In the genomic region with DNA sequence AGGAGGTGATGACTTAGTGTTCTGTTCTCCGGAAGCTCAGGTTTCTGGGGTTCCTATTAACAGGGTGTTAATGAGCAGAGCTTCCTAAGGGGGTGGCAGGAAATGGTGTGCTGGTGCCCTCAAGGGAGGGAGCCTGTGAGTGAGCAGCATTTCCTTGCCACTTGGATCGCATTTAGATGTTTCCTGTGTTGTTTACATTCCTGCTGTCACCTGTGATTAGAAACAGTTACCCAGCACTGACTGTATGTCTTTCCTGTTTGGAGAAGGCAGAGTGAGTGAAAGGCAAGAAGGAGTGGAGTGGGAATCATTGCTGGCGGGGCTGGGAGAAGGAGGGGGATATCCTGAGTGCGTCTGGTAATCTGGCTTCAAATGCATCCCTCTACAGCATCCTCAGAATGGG, we compare ENCODE assay signal across 15 cellular contexts.
DNase-seq lines count a peak whose midpoint lies in the region; ATAC-seq lines count a peak whose summit lies in the region.
"Had no signal": no experiment of that assay in that cellular context is flagged by ENCODE, and none has a peak within 500 bp of the region (broad histone marks: within the 10 kb centered on the region; RNA-seq: fewer than 3 reads in every experiment).

No MANE protein-coding gene starts in this region.

- H3K36me3 Mint-ChIP-seq in activated T-helper 17 cell treated with anti-CD3 and anti-CD28 coated beads, Interleukin-2, amount 50 U/mL, for 72 hours (ENCODE audit: low read depth) = peaks cover 14% of the 10 kb centered on the region
- H3K36me3 Mint-ChIP-seq in naive thymus-derived CD8-positive, alpha-beta T cell = peaks cover 0 to 15% (median 2%) of the 10 kb centered on the region in 3 donors

- H3K27ac Mint-ChIP-seq in activated T-helper 17 cell treated with anti-CD3 and anti-CD28 coated beads, Interleukin-2, amount 50 U/mL, for 72 hours = peak overlapping the region; percentile 67
- peak overlapping the region in 8 of 10 donors; percentile 33 to 88 (median 56) for H3K27ac Mint-ChIP-seq in naive thymus-derived CD8-positive, alpha-beta T cell

- H3K36me3 ChIP-seq in HUES6 (ENCODE audit: control insufficient read depth, insufficient read depth, low read length) = no peaks in the 10 kb centered on the region

- no peak overlapping the region for H3K4me3 ChIP-seq in HUES6 (ENCODE audit: low read depth, low read length)
- H3K4me3 ChIP-seq: esophagus squamous epithelium, psoas muscle had no signal

- no peaks in the 10 kb centered on the region for H3K9me3 ChIP-seq in HUES6 (ENCODE audit: control insufficient read depth, insufficient read depth, low read depth, low read length)
- H3K9me3 ChIP-seq: esophagus squamous epithelium, psoas muscle had no signal

- H3K4me3 Mint-ChIP-seq in activated T-helper 17 cell treated with anti-CD3 and anti-CD28 coated beads, Interleukin-2, amount 50 U/mL, for 72 hours = no peak overlapping the region
- H3K4me3 Mint-ChIP-seq in naive thymus-derived CD8-positive, alpha-beta T cell = peak overlapping the region in 5 of 10 donors; percentile 2 to 51 (median 8)

- no peak for ATAC-seq in activated T-helper 17 cell treated with anti-CD3 and anti-CD28 coated beads, Interleukin-2, amount 50 U/mL, for 72 hours (replicated peaks)
- ATAC-seq in naive thymus-derived CD8-positive, alpha-beta T cell = peak; percentile 37 to 77
- ATAC-seq: left cardiac atrium, psoas muscle had no signal

- H3K4me1 ChIP-seq in HUES6 (ENCODE audit: control insufficient read depth, insufficient read depth, low read length) = peaks cover 53% of the 10 kb centered on the region

- H3K4me1 Mint-ChIP-seq in activated T-helper 17 cell treated with anti-CD3 and anti-CD28 coated beads, Interleukin-2, amount 50 U/mL, for 72 hours = peaks cover 6% of the 10 kb centered on the region
- H3K4me1 Mint-ChIP-seq in naive thymus-derived CD8-positive, alpha-beta T cell = peaks cover 28 to 53% (median 44%) of the 10 kb centered on the region in 4 donors

- POLR2A ChIA-PET in naive thymus-derived CD8-positive, alpha-beta T cell (lab: Charles Lee) = no interaction called here

- no peaks in the 10 kb centered on the region for H3K9me3 Mint-ChIP-seq in activated T-helper 17 cell treated with anti-CD3 and anti-CD28 coated beads, Interleukin-2, amount 50 U/mL, for 72 hours
- H3K9me3 Mint-ChIP-seq in naive thymus-derived CD8-positive, alpha-beta T cell = no peaks in the 10 kb centered on the region

- H3K27ac ChIP-seq in HUES6 (ENCODE audit: low read depth, low read length) = peak overlapping the region; percentile 11; the same call in 1 of the 2 replicates
- H3K27ac ChIP-seq: esophagus squamous epithelium, psoas muscle had no signal

- no peak overlapping the region for H3K9ac ChIP-seq in HUES6 (ENCODE audit: low read length)

- H3K27me3 ChIP-seq in HUES6 (ENCODE audit: control insufficient read depth, insufficient read depth, low read length) = no peaks in the 10 kb centered on the region
- H3K27me3 ChIP-seq: esophagus squamous epithelium had no signal

- no peaks in the 10 kb centered on the region for H3K27me3 Mint-ChIP-seq in activated T-helper 17 cell treated with anti-CD3 and anti-CD28 coated beads, Interleukin-2, amount 50 U/mL, for 72 hours
- no peaks in the 10 kb centered on the region for H3K27me3 Mint-ChIP-seq in naive thymus-derived CD8-positive, alpha-beta T cell

- DNase-seq in COR-L47 (lab: John Stamatoyannopoulos, UW) (peak; percentile 54), HuH-7 (ENCODE audit: low spot score) (no peak), DMS79 (lab: John Stamatoyannopoulos, UW) (no peak), NCI-H82 (lab: John Stamatoyannopoulos, UW) (no peak)
- peak in 1 of 10 donors; percentile 14 for DNase-seq in naive thymus-derived CD8-positive, alpha-beta T cell
- DNase-seq in effector CD4-positive, alpha-beta T cell = no peak
- DNase-seq: activated CD4-positive, alpha-beta T cell treated with anti-CD3 and anti-CD28 coated beads for 1 hour; DMS79 treated with DMSO at 0.1 percent for 48 hours; esophagus squamous epithelium; HCEC 1CT; left cardiac atrium; psoas muscle; RPMI8226 had no signal
